ENCODE assay signal across 1 cellular context in genomic region chr3:116153174-116153573, GRCh38.
TF ChIP-seq lines count a peak whose summit lies in the region.

No MANE protein-coding gene starts in this region.

TF ChIP-seq in IMR-90, 13 proteins besides CTCF, POLR2A, EP300 and RAD21:
- TF ChIP-seq ELK1 (IDR thresholded peaks at IDR 0.05; ENCODE audit: borderline replicate concordance, low read depth, low read length) (no peak), MAZ (IDR thresholded peaks at IDR 0.05; ENCODE audit: borderline replicate concordance, low read depth, low read length) (no peak), RCOR1 (IDR thresholded peaks at IDR 0.05; ENCODE audit: insufficient replicate concordance, low read length) (no peak), RFX5 (IDR thresholded peaks at IDR 0.05; ENCODE audit: low read depth, low read length) (no peak), CHD1 (IDR thresholded peaks at IDR 0.05; ENCODE audit: low read depth, low read length) (no peak), NFE2L2 (IDR thresholded peaks at IDR 0.05; ENCODE audit: low read depth, low read length) (no peak), FOS (IDR thresholded peaks at IDR 0.05; ENCODE audit: low read depth, low read length) (no peak), MXI1 (IDR thresholded peaks at IDR 0.05; ENCODE audit: borderline replicate concordance, low read depth, low read length) (no peak), BHLHE40 (IDR thresholded peaks at IDR 0.05; ENCODE audit: low read depth, low read length) (no peak), SMC3 (IDR thresholded peaks at IDR 0.05; ENCODE audit: low read depth, low read length) (no peak), MAFK (IDR thresholded peaks at IDR 0.05; ENCODE audit: low read depth, low read length) (no peak)
TF ChIP-seq in IMR-90: peak in this region for 0.
